7 cellular contexts compared by ENCODE assay signal in the genomic region with DNA sequence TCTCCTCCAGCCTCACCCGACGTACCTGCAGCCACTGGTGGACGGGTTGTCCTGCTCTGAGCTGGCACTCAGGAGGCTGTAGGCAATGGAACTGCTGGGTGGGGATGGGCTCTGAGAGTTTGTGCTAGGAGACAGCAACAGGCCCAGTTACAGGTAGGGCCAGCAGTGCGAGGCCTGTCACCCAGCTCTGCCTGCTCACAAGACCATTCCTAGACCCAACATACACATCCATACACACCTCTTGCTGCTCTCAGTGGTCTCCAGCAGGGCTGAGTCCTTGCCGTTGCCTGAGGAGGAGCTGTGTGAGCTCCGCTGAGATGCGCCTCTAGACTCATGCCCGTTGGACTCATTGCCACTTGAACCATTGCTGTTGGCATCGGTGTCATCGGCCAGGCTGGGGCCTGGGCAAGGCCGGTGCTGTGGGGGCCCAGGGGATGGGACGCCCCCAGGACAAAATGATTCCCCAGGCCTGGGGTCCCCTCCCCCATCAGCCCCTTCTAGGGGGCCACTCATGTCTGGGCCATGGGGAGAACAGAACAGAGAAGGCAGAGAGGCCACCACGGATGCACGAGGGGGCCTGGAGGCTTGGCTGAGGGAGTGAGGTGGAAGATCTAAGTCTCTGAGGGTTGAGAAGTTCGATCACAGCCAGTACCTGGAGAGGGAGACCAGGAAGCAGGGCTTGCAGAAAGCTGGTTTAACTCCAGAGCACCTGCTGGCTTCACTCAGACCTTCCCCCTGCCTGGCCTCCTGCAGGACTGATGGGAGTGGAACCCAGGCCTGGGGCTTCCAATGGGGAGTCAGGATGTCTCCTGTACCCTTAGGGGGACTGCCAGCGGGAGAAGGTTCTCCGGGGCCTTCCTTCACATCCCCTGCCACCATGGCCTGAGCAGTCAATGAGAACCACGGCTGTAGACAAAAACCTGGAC. TPM values are rescaled to one million over a fixed set of nuclear protein-coding genes. Genes with fewer than 3 reads are reported as not detected.
DNase-seq lines count a peak whose midpoint lies in the region; ATAC-seq and TF ChIP-seq lines count a peak whose summit lies in the region.
"Had no signal": no experiment of that assay in that cellular context is flagged by ENCODE, and none has a peak within 500 bp of the region (broad histone marks: within the 10 kb centered on the region; RNA-seq: fewer than 3 reads in every experiment).

No MANE protein-coding gene starts in this region.

- no peak for ATAC-seq in activated T-cell treated with anti-CD3 and anti-CD28 coated beads, Interleukin-2, amount 50 U/mL, for 4 hours
- ATAC-seq in esophagus mucosa = no peak

- no peak for TF ChIP-seq EP300 in esophagus muscularis mucosa (IDR thresholded peaks at IDR 0.05)

- H3K4me3 ChIP-seq in esophagus muscularis mucosa (peak overlapping the region; percentile 72 to 93 (median 84)), testis (peak overlapping the region; percentile 73 to 99)

- TF ChIP-seq CTCF in esophagus muscularis mucosa (IDR thresholded peaks at IDR 0.05) (no peak), testis (IDR thresholded peaks at IDR 0.05) (no peak)

- no peaks in the 10 kb centered on the region for H3K9me3 Mint-ChIP-seq in activated T-cell treated with anti-CD3 and anti-CD28 coated beads, Interleukin-2, amount 50 U/mL, for 4 hours

- no peaks in the 10 kb centered on the region for H3K27me3 Mint-ChIP-seq in activated T-cell treated with anti-CD3 and anti-CD28 coated beads, Interleukin-2, amount 50 U/mL, for 4 hours (ENCODE audit: low read depth)
- H3K27me3 Mint-ChIP-seq: T-helper 17 cell had no signal

- H3K36me3 Mint-ChIP-seq in activated T-cell treated with anti-CD3 and anti-CD28 coated beads, Interleukin-2, amount 50 U/mL, for 4 hours (ENCODE audit: insufficient read depth) = peaks cover 22% of the 10 kb centered on the region

- H3K9me3 ChIP-seq in esophagus muscularis mucosa (no peaks in the 10 kb centered on the region), testis (no peaks in the 10 kb centered on the region)

- H3K27ac ChIP-seq in esophagus muscularis mucosa (replicated peaks in 1 of 4) (peak overlapping the region; percentile 94 to 100 (median 100)), testis (peak overlapping the region; percentile 99 to 100)

- TF ChIP-seq POLR2A in esophagus muscularis mucosa (IDR thresholded peaks at IDR 0.05; ENCODE audit: low read depth) (no peak), testis (IDR thresholded peaks at IDR 0.05) (no peak)

- H3K4me3 Mint-ChIP-seq in activated T-cell treated with anti-CD3 and anti-CD28 coated beads, Interleukin-2, amount 50 U/mL, for 4 hours = peak overlapping the region; percentile 13

- H3K4me1 ChIP-seq in esophagus muscularis mucosa = peaks cover 60 to 73% (median 71%) of the 10 kb centered on the region in 4 donors
- peaks cover 37% of the 10 kb centered on the region for H3K4me1 ChIP-seq in testis

- H3K27me3 ChIP-seq in esophagus muscularis mucosa (no peaks in the 10 kb centered on the region), testis (no peaks in the 10 kb centered on the region)

- no peak for DNase-seq in activated T-cell treated with anti-CD3 and anti-CD28 coated beads, Interleukin-2, amount 50 U/mL, for 4 hours
- no peak for DNase-seq in activated T-cell treated with anti-CD3 and anti-CD28 coated beads, Interleukin-2, amount 50 U/mL, for 1 hour
- DNase-seq in esophagus muscularis mucosa (ENCODE audit: extremely low spot score) = no peak
- DNase-seq in testis = no peak
- DNase-seq in activated CD4-positive, CD25-positive, alpha-beta regulatory T cell (lab: John Stamatoyannopoulos, UW) = no peak

- WGBS in esophagus muscularis mucosa = 29% methylated on average over 7 of the region's 18 CpGs
- 43 to 68% methylated on average over 12 to 18 of the region's 18 CpGs for WGBS in testis, 2 donors

- H3K4me1 Mint-ChIP-seq in activated T-cell treated with anti-CD3 and anti-CD28 coated beads, Interleukin-2, amount 50 U/mL, for 4 hours (ENCODE audit: low read depth) = peaks cover 21% of the 10 kb centered on the region

- H3K36me3 ChIP-seq in esophagus muscularis mucosa = peaks cover 53 to 61% (median 57%) of the 10 kb centered on the region in 4 donors
- no peaks in the 10 kb centered on the region for H3K36me3 ChIP-seq in testis (ENCODE audit: low read depth, missing control alignments)

- intact Hi-C loops in esophagus muscularis mucosa (cut with DNase I) (loop anchor here (5.0 kb wide), 1 partner anchor 308 kb away; no protein-coding TSS in a partner anchor), testis (cut with DNase I; ENCODE audit: low total_unique reads) (loop anchor here (5.0 kb wide), 1 partner anchor 308 kb away; no protein-coding TSS in a partner anchor)

RNA-seq across cellular contexts. Expression of gene PER1, which starts 1.7 kb away (rescaled TPM):
- total RNA-seq in activated T-cell treated with anti-CD3 and anti-CD28 coated beads, Interleukin-2, amount 50 U/mL, for 4 hours = 10 to 100 TPM; 30.4 to 36.9 (median 36.7) TPM
- total RNA-seq in esophagus muscularis mucosa (100 to 1,000 TPM; 127 to 263 (median 168) TPM), testis (100 to 1,000 TPM in 1 of 2 donors, 10 to 100 TPM in 1; 96.0 to 119 TPM), esophagus mucosa (65.0 TPM)
- 55.1 TPM for polyA plus RNA-seq in testis (ENCODE audit: insufficient read depth, low read depth, low replicate concordance)

RNA-seq across cellular contexts. Expression of gene VAMP2, which starts 12.3 kb away (rescaled TPM):
- 10 to 100 TPM; 49.6 to 67.5 (median 59.7) TPM for total RNA-seq in activated T-cell treated with anti-CD3 and anti-CD28 coated beads, Interleukin-2, amount 50 U/mL, for 4 hours
- total RNA-seq in esophagus muscularis mucosa (10 to 100 TPM; 23.7 to 36.4 (median 33.0) TPM), testis (10 to 100 TPM; 66.3 to 76.5 TPM), esophagus mucosa (20.9 TPM)
- polyA plus RNA-seq in testis (ENCODE audit: insufficient read depth, low read depth, low replicate concordance) = 116 TPM

RNA-seq across cellular contexts. Expression of gene TMEM107, which starts 25.7 kb away (rescaled TPM):
- total RNA-seq in activated T-cell treated with anti-CD3 and anti-CD28 coated beads, Interleukin-2, amount 50 U/mL, for 4 hours = 10 to 100 TPM; 11.9 to 18.6 (median 18.1) TPM
- 10 to 100 TPM; 10.4 to 17.8 (median 13.6) TPM for total RNA-seq in esophagus muscularis mucosa
- 10 to 100 TPM; 17.2 to 23.2 TPM for total RNA-seq in testis
- 31.8 TPM for polyA plus RNA-seq in testis (ENCODE audit: insufficient read depth, low read depth, low replicate concordance)
- 17.5 TPM for total RNA-seq in esophagus mucosa

RNA-seq across cellular contexts. Expression of gene HES7, which starts 26.6 kb away (rescaled TPM):
- total RNA-seq in activated T-cell treated with anti-CD3 and anti-CD28 coated beads, Interleukin-2, amount 50 U/mL, for 4 hours = 1 to 10 TPM; 1.2 to 1.7 (median 1.4) TPM
- 1 to 10 TPM in 1 of 4 donors, not detected in 3; 1.4 TPM for total RNA-seq in esophagus muscularis mucosa
- total RNA-seq in testis = under 1 TPM in 1 of 2 donors, not detected in 1; 0.31 TPM
- polyA plus RNA-seq in testis (ENCODE audit: insufficient read depth, low read depth, low replicate concordance) = 0.25 TPM
- total RNA-seq in esophagus mucosa = 0.40 TPM
- total RNA-seq: T-helper 17 cell had no signal

RNA-seq across cellular contexts. Expression of gene ALOXE3, which starts 32.1 kb away (rescaled TPM):
- not detected for total RNA-seq in activated T-cell treated with anti-CD3 and anti-CD28 coated beads, Interleukin-2, amount 50 U/mL, for 4 hours
- not detected for total RNA-seq in esophagus muscularis mucosa
- 1 to 10 TPM; 2.2 to 4.3 TPM for total RNA-seq in testis
- 2.7 TPM for polyA plus RNA-seq in testis (ENCODE audit: insufficient read depth, low read depth, low replicate concordance)
- 4.0 TPM for total RNA-seq in esophagus mucosa
- total RNA-seq: T-helper 17 cell had no signal
